In the genomic region with DNA sequence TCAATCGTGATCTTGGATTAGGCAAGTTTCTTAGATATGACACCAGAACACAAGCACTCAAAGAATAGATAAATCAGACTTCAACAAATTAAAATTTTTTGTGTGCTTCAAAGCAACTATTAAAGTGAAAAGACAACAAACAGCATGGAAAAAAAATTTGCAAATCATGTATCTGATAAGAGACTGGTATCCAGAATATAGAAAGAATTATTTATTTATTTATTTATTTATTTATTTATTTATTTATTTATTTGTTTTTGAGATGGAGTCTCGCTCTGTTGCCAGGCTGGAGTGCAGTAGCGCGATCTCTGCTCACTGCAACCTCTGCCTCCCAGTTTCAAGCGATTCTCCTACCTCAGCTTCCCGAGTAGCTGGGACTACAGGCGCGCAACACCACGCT, we compare ENCODE assay signal across 1 cellular context. TPM values are rescaled to one million over a fixed set of nuclear protein-coding genes. Genes with fewer than 3 reads are reported as not detected.
"Had no signal": no experiment of that assay in that cellular context is flagged by ENCODE, and none has a peak within 500 bp of the region (broad histone marks: within the 10 kb centered on the region; RNA-seq: fewer than 3 reads in every experiment).

No MANE protein-coding gene starts in this region.

RNA-seq across cellular contexts. Expression of gene PCAT6, which starts 18.5 kb away (rescaled TPM):
- total RNA-seq: LHCN-M2 had no signal
